8 cellular contexts compared by ENCODE assay signal in the genomic region with DNA sequence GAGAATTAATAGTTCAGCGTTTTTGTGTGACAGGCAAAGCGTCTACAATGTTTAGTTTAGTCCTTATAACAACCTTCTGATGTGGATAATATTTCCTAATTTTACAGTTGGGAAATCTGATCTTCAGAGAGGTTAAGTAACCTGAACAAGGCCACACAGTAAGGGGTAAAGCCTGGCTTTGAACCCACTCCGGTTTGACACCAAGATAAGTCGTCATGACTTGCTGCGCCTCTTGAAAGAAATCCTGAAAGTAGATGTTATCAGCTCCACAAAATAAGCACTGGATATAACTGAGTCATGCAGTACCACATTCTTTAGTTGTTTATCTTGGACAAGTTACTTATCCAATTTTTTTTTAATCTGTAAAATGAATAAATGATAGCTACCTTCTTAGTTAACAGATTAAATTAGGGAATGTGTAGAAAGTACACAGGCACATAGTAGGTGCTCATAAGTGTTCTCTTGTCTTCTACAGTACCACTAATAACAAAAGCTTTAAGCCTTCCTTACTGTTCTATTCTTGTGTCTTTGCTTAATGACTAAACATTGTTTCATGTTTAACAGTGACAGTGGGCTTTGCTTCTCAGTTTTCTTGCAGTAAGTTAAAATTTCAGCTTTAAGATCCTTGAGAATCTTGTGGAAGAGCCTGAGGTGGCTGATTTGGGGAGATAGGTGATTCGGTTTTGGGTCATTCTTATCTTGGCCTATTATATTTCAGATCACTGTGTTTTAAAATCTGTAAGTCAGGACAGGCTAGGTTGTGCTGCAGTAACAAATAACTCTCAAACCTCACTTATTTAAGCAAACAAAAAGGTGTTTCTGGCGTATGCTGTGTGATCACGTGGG. TPM values are rescaled to one million over a fixed set of nuclear protein-coding genes. Genes with fewer than 3 reads are reported as not detected.
DNase-seq lines count a peak whose midpoint lies in the region; ATAC-seq and TF ChIP-seq lines count a peak whose summit lies in the region.

No MANE protein-coding gene starts in this region.

- DNase-seq in EL (peak; percentile 86), NT2/D1 (ENCODE audit: low read depth, low spot score) (no peak), dorsolateral prefrontal cortex (no peak), neural crest cell (ENCODE audit: low read depth, low spot score) (no peak), NCI-H524 (lab: John Stamatoyannopoulos, UW) (no peak), cerebellar cortex (ENCODE audit: low spot score) (no peak), OCI-M2 (lab: John Stamatoyannopoulos, UW; ENCODE audit: unreplicated experiment) (no peak)

- TF ChIP-seq CTCF in dorsolateral prefrontal cortex (IDR thresholded peaks at IDR 0.05 in 54 of 56, conservative IDR thresholded peaks at IDR 0.05 in 2 of 56; ENCODE audit: low read depth in 1 of 56, partially characterized antibody in 56 of 56) (no peak), neural crest cell (conservative IDR thresholded peaks at IDR 0.05) (no peak)

- H3K4me3 ChIP-seq in NT2/D1 (ENCODE audit: insufficient read length, low read depth) (peak overlapping the region; percentile 68), dorsolateral prefrontal cortex (peak overlapping the region in 32 of 59 donors; percentile 16 to 87 (median 76))

- H3K27ac Mint-ChIP-seq in neural crest cell (ENCODE audit: unreplicated experiment): peak overlapping the region; percentile 20

- no peaks in the 10 kb centered on the region for H3K4me1 ChIP-seq in NT2/D1 (ENCODE audit: insufficient read depth, insufficient read length)

- intact Hi-C loops in dorsolateral prefrontal cortex (cut with DNase I): loop anchor here (5.0 to 10.0 kb wide), 3 partner anchors 141 to 309 kb away; no protein-coding TSS in a partner anchor

- H3K9me3 Mint-ChIP-seq in neural crest cell: peaks cover 4% of the 10 kb centered on the region

- peaks cover 43% of the 10 kb centered on the region for H3K4me1 Mint-ChIP-seq in neural crest cell

- no peaks in the 10 kb centered on the region for H3K27me3 Mint-ChIP-seq in neural crest cell (ENCODE audit: low read depth)

- H3K36me3 ChIP-seq in NT2/D1 (ENCODE audit: insufficient read depth, insufficient read length, low read length): peaks cover 38% of the 10 kb centered on the region

- no peak for ATAC-seq in GM19324 (IDR thresholded peaks at IDR 0.05; ENCODE audit: low FRiP score, unreplicated experiment)

- H3K27me3 ChIP-seq in NT2/D1 (ENCODE audit: insufficient read depth, insufficient read length) (peaks cover 10% of the 10 kb centered on the region), dorsolateral prefrontal cortex (no peaks in the 10 kb centered on the region)

- peak overlapping the region; percentile 93 for H3K4me3 Mint-ChIP-seq in neural crest cell

- peak overlapping the region in 21 of 59 donors; percentile 1 to 95 (median 85) for H3K27ac ChIP-seq in dorsolateral prefrontal cortex

- peaks cover 23% of the 10 kb centered on the region for H3K9me3 ChIP-seq in NT2/D1 (ENCODE audit: insufficient read depth, low read length)

- H3K36me3 Mint-ChIP-seq in neural crest cell (ENCODE audit: low read depth): peaks cover 15% of the 10 kb centered on the region

- H3K9ac ChIP-seq in NT2/D1 (ENCODE audit: insufficient read length, low read depth): no peak overlapping the region

RNA-seq across cellular contexts. Expression of a gene that starts 2.1 kb away (rescaled TPM):
- total RNA-seq in dorsolateral prefrontal cortex (10 to 100 TPM; 24.9 to 56.3 (median 41.0) TPM), neural crest cell (21.5 and 24.0 TPM in 2 replicates)
